1 cellular context compared by ENCODE assay signal in genomic region chr15:69394556-69395282, GRCh38.
TF ChIP-seq lines count a peak whose summit lies in the region.

No MANE protein-coding gene starts in this region.

TF ChIP-seq in HepG2, 621 proteins besides CTCF, POLR2A, EP300 and RAD21 (continued from another document and continues in another):
- TF ChIP-seq ZNF761 (CRISPR knock-in tag; conservative IDR thresholded peaks at IDR 0.05) (0 out of 2 replicates have a peak, but pooled peaks have one; percentile 34), PAXIP1 (CRISPR knock-in tag; conservative IDR thresholded peaks at IDR 0.05) (0 out of 2 replicates have a peak, but pooled peaks have one; percentile 17), NFYB (CRISPR knock-in tag; IDR thresholded peaks at IDR 0.05) (no peak), ZNF513 (CRISPR knock-in tag; conservative IDR thresholded peaks at IDR 0.05) (no peak), SMC3 (IDR thresholded peaks at IDR 0.05; ENCODE audit: low read length) (peak; percentile 42; the same call in 1 of the 2 replicates), NR3C1 (CRISPR knock-in tag; IDR thresholded peaks at IDR 0.05) (no peak), ZFP1 (CRISPR knock-in tag; IDR thresholded peaks at IDR 0.05) (no peak), ZNF512B (CRISPR knock-in tag; IDR thresholded peaks at IDR 0.05; ENCODE audit: borderline replicate concordance) (0 out of 2 replicates have a peak, but pooled peaks have one; percentile 64), IRX3 (CRISPR knock-in tag; IDR thresholded peaks at IDR 0.05; ENCODE audit: borderline replicate concordance, low read depth) (no peak), UBTF (CRISPR knock-in tag; IDR thresholded peaks at IDR 0.05) (no peak; the same call in 1 of the 2 replicates), THAP9 (CRISPR knock-in tag; IDR thresholded peaks at IDR 0.05; ENCODE audit: borderline replicate concordance) (0 out of 2 replicates have a peak, but pooled peaks have one; percentile 40), HNRNPLL (IDR thresholded peaks at IDR 0.05; ENCODE audit: low read depth, low read length, poor library complexity, severe bottlenecking) (peak; percentile 37), ZNF619 (CRISPR knock-in tag; IDR thresholded peaks at IDR 0.05) (no peak), NR2F2 (IDR thresholded peaks at IDR 0.05; ENCODE audit: borderline replicate concordance, low read depth) (no peak), ZNF564 (CRISPR knock-in tag; IDR thresholded peaks at IDR 0.05) (no peak), SALL2 (CRISPR knock-in tag; IDR thresholded peaks at IDR 0.05) (no peak), ZNF891 (CRISPR knock-in tag; IDR thresholded peaks at IDR 0.05) (no peak), ZKSCAN5 (CRISPR knock-in tag; IDR thresholded peaks at IDR 0.05) (no peak), AHDC1 (CRISPR knock-in tag; IDR thresholded peaks at IDR 0.05; ENCODE audit: borderline replicate concordance) (no peak), ZNF713 (CRISPR knock-in tag; IDR thresholded peaks at IDR 0.05) (no peak)
- TF ChIP-seq, protein P1, sequence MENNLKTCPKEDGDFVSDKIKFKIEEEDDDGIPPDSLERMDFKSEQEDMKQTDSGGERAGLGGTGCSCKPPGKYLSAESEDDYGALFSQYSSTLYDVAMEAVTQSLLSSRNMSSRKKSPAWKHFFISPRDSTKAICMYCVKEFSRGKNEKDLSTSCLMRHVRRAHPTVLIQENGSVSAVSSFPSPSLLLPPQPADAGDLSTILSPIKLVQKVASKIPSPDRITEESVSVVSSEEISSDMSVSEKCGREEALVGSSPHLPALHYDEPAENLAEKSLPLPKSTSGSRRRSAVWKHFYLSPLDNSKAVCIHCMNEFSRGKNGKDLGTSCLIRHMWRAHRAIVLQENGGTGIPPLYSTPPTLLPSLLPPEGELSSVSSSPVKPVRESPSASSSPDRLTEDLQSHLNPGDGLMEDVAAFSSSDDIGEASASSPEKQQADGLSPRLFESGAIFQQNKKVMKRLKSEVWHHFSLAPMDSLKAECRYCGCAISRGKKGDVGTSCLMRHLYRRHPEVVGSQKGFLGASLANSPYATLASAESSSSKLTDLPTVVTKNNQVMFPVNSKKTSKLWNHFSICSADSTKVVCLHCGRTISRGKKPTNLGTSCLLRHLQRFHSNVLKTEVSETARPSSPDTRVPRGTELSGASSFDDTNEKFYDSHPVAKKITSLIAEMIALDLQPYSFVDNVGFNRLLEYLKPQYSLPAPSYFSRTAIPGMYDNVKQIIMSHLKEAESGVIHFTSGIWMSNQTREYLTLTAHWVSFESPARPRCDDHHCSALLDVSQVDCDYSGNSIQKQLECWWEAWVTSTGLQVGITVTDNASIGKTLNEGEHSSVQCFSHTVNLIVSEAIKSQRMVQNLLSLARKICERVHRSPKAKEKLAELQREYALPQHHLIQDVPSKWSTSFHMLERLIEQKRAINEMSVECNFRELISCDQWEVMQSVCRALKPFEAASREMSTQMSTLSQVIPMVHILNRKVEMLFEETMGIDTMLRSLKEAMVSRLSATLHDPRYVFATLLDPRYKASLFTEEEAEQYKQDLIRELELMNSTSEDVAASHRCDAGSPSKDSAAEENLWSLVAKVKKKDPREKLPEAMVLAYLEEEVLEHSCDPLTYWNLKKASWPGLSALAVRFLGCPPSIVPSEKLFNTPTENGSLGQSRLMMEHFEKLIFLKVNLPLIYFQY (CRISPR knock-in tag; IDR thresholded peaks at IDR 0.05; ENCODE audit: borderline replicate concordance) = no peak
- TF ChIP-seq, protein P2, sequence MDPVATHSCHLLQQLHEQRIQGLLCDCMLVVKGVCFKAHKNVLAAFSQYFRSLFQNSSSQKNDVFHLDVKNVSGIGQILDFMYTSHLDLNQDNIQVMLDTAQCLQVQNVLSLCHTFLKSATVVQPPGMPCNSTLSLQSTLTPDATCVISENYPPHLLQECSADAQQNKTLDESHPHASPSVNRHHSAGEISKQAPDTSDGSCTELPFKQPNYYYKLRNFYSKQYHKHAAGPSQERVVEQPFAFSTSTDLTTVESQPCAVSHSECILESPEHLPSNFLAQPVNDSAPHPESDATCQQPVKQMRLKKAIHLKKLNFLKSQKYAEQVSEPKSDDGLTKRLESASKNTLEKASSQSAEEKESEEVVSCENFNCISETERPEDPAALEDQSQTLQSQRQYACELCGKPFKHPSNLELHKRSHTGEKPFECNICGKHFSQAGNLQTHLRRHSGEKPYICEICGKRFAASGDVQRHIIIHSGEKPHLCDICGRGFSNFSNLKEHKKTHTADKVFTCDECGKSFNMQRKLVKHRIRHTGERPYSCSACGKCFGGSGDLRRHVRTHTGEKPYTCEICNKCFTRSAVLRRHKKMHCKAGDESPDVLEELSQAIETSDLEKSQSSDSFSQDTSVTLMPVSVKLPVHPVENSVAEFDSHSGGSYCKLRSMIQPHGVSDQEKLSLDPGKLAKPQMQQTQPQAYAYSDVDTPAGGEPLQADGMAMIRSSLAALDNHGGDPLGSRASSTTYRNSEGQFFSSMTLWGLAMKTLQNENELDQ (CRISPR knock-in tag; IDR thresholded peaks at IDR 0.05; ENCODE audit: borderline replicate concordance) = no peak
